In genomic region chr1:119946724-119947123, GRCh38 we compare ENCODE assay signal across 26 cellular contexts. TPM values are rescaled to one million over a fixed set of nuclear protein-coding genes. Genes with fewer than 3 reads are reported as not detected.
DNase-seq lines count a peak whose midpoint lies in the region; ATAC-seq and TF ChIP-seq lines count a peak whose summit lies in the region.
"Had no signal": no experiment of that assay in that cellular context is flagged by ENCODE, and none has a peak within 500 bp of the region (broad histone marks: within the 10 kb centered on the region; RNA-seq: fewer than 3 reads in every experiment).

No MANE protein-coding gene starts in this region.

- no peaks in the 10 kb centered on the region for H3K27me3 Mint-ChIP-seq in MCF 10A (ENCODE audit: insufficient read depth, unreplicated experiment)
- no peaks in the 10 kb centered on the region for H3K27me3 Mint-ChIP-seq in mesothelial cell of epicardium (ENCODE audit: low read depth)
- H3K27me3 Mint-ChIP-seq: IgD-negative memory B cell; stimulated activated naive CD8-positive, alpha-beta T cell treated with anti-CD3 and anti-CD28 coated beads, Interleukin-15, Interleukin-2, amounts not matched to agents 100 ng/mL and 50 ng/mL, for 24 hours had no signal

- in situ Hi-C loops in G401 (cut with HindIII; ENCODE audit: low sequenced_read_pairs), result no loop called here

- CTCF ChIA-PET in MCF 10A (lab: Yijun Ruan, JAX), result interaction anchor here (0.7 to 2.0 kb wide), 2 partner anchors 10 to 335 kb away, joined by 3 to 7 read pairs; no protein-coding TSS in a partner anchor

- H3K4me3 ChIP-seq in breast epithelium, result no peak overlapping the region
- H3K4me3 ChIP-seq in choroid plexus epithelial cell (ENCODE audit: low read depth, low read length), result no peak overlapping the region
- H3K4me3 ChIP-seq in effector memory CD4-positive, alpha-beta T cell (ENCODE audit: insufficient read depth, low read depth, low read length, poor library complexity, severe bottlenecking), result no peak overlapping the region
- H3K4me3 ChIP-seq: BLaER1, right lobe of liver, upper lobe of right lung had no signal

- no peak for TF ChIP-seq CTCF in MCF 10A (IDR thresholded peaks at IDR 0.05; ENCODE audit: unreplicated experiment)
- no peak for TF ChIP-seq CTCF in breast epithelium (IDR thresholded peaks at IDR 0.05)
- TF ChIP-seq CTCF in choroid plexus epithelial cell (conservative IDR thresholded peaks at IDR 0.05; ENCODE audit: low read depth, low read length), result no peak
- TF ChIP-seq CTCF in mesothelial cell of epicardium (IDR thresholded peaks at IDR 0.05; ENCODE audit: unreplicated experiment), result no peak

- peak overlapping the region in 1 of 2 donors; percentile 40 for H3K27ac ChIP-seq in breast epithelium
- no peak overlapping the region for H3K27ac ChIP-seq in effector memory CD4-positive, alpha-beta T cell (ENCODE audit: insufficient read depth, low read length, poor library complexity, severe bottlenecking)
- H3K27ac ChIP-seq: BLaER1, epithelial cell of prostate, HL-60, right lobe of liver, upper lobe of right lung had no signal

- no peaks in the 10 kb centered on the region for H3K9me3 Mint-ChIP-seq in MCF 10A (ENCODE audit: unreplicated experiment)
- H3K9me3 Mint-ChIP-seq in mesothelial cell of epicardium, result peaks cover 11% of the 10 kb centered on the region
- H3K9me3 Mint-ChIP-seq: IgD-negative memory B cell; stimulated activated naive CD8-positive, alpha-beta T cell treated with anti-CD3 and anti-CD28 coated beads, Interleukin-15, Interleukin-2, amounts not matched to agents 100 ng/mL and 50 ng/mL, for 24 hours had no signal

- no peaks in the 10 kb centered on the region for H3K4me1 ChIP-seq in breast epithelium
- H3K4me1 ChIP-seq in effector memory CD4-positive, alpha-beta T cell (ENCODE audit: control insufficient read depth, insufficient read depth, low read length, poor library complexity, severe bottlenecking), result no peaks in the 10 kb centered on the region
- H3K4me1 ChIP-seq: upper lobe of right lung had no signal

- DNase-seq in MCF 10A (ENCODE audit: unreplicated experiment) (no peak), breast epithelium (ENCODE audit: low spot score in 2 of 2) (no peak), choroid plexus epithelial cell (ENCODE audit: low read depth) (peak; percentile 26), mesothelial cell of epicardium (ENCODE audit: low spot score in 2 of 2, unreplicated experiment in 2 of 2) (no peak), G401 (ENCODE audit: low spot score) (no peak)
- DNase-seq in effector memory CD4-positive, alpha-beta T cell, result no peak
- DNase-seq: 8988T; activated CD4-positive, alpha-beta T cell treated with anti-CD3 and anti-CD28 coated beads, Interleukin-2, amount 50 U/mL, for 48 hours; activated naive CD4-positive, alpha-beta T cell treated with Interleukin-2 at 50 U/mL for 16 hours; anterior cingulate cortex; NCI-H2227 treated with DMSO at 0.1 percent for 48 hours; NCI-H82; occipital lobe; right lobe of liver; SIG-M5; stimulated activated CD4-positive, alpha-beta T cell treated with anti-CD3 and anti-CD28 coated beads, Interleukin-2, amount 100 ng/mL, for 24 hours; T-helper 2 cell; upper lobe of right lung had no signal

- no peaks in the 10 kb centered on the region for H3K27me3 ChIP-seq in breast epithelium
- no peaks in the 10 kb centered on the region for H3K27me3 ChIP-seq in effector memory CD4-positive, alpha-beta T cell (replicated peaks; ENCODE audit: control insufficient read depth, insufficient read depth, low read length, poor library complexity, severe bottlenecking)
- H3K27me3 ChIP-seq: BLaER1, right lobe of liver, upper lobe of right lung had no signal

- ATAC-seq in GM18861 (IDR thresholded peaks at IDR 0.05; ENCODE audit: unreplicated experiment), result no peak
- no peak for ATAC-seq in HG02970 (IDR thresholded peaks at IDR 0.05; ENCODE audit: low FRiP score, unreplicated experiment)
- ATAC-seq: HCT116, right lobe of liver, upper lobe of right lung had no signal

- peak overlapping the region; percentile 28 for H3K4me3 Mint-ChIP-seq in MCF 10A (ENCODE audit: unreplicated experiment)
- H3K4me3 Mint-ChIP-seq in mesothelial cell of epicardium, result no peak overlapping the region
- H3K4me3 Mint-ChIP-seq: IgD-negative memory B cell; stimulated activated naive CD8-positive, alpha-beta T cell treated with anti-CD3 and anti-CD28 coated beads, Interleukin-15, Interleukin-2, amounts not matched to agents 100 ng/mL and 50 ng/mL, for 24 hours had no signal

- H3K36me3 Mint-ChIP-seq in MCF 10A (ENCODE audit: insufficient read depth, unreplicated experiment) (peaks cover 68% of the 10 kb centered on the region), mesothelial cell of epicardium (peaks cover 48% of the 10 kb centered on the region)

- H3K4me1 Mint-ChIP-seq in MCF 10A (ENCODE audit: insufficient read depth, unreplicated experiment) (peaks cover 13% of the 10 kb centered on the region), mesothelial cell of epicardium (peaks cover 16% of the 10 kb centered on the region)

- BruUV-seq in MCF 10A (replicated peaks; lab: Mats Ljungman, UMichigan), result no TSS peak

- no peak for TF ChIP-seq POLR2A in breast epithelium (IDR thresholded peaks at IDR 0.05)

- peaks cover 9% of the 10 kb centered on the region for H3K36me3 ChIP-seq in breast epithelium
- H3K36me3 ChIP-seq in effector memory CD4-positive, alpha-beta T cell (ENCODE audit: control insufficient read depth, insufficient read depth, low read length), result peaks cover 17% of the 10 kb centered on the region

- intact Hi-C loops in MCF 10A (cut with micrococcal nuclease), result no loop called here
- intact Hi-C loops in breast epithelium (cut with DNase I; ENCODE audit: low total_unique reads), result no loop called here

- POLR2A ChIA-PET in MCF 10A (lab: Yijun Ruan, JAX), result interaction anchor here (0.6 kb wide), 1 partner anchor 797 kb away, joined by 4 read pairs; no protein-coding TSS in a partner anchor

- H3K27ac Mint-ChIP-seq in MCF 10A (ENCODE audit: low read depth, unreplicated experiment) (peak overlapping the region; percentile 75), mesothelial cell of epicardium (peak overlapping the region; percentile 89)
- H3K27ac Mint-ChIP-seq: stimulated activated naive CD8-positive, alpha-beta T cell treated with anti-CD3 and anti-CD28 coated beads, Interleukin-15, Interleukin-2, amounts not matched to agents 100 ng/mL and 50 ng/mL, for 24 hours had no signal

- no peaks in the 10 kb centered on the region for H3K9me3 ChIP-seq in breast epithelium
- no peaks in the 10 kb centered on the region for H3K9me3 ChIP-seq in effector memory CD4-positive, alpha-beta T cell (ENCODE audit: control insufficient read depth, low read length)
- H3K9me3 ChIP-seq: right lobe of liver, upper lobe of right lung had no signal

RNA-seq across cellular contexts. Expression of gene ADAM30, which starts 50.4 kb away (rescaled TPM):
- total RNA-seq in MCF 10A (2022), result not detected in 2 replicates
- total RNA-seq in breast epithelium, result not detected
- 0.07 TPM in 1 of 3 replicates, not detected in the others for total RNA-seq in mesothelial cell of epicardium
- not detected in 2 replicates for total RNA-seq in G401 (2014; rRNA removed; shearing (Covaris generic))
- total RNA-seq: occipital lobe, right lobe of liver, upper lobe of right lung had no signal
